ENCODE assay signal across 8 cellular contexts in genomic region chr1:240732390-240732789, GRCh38.
DNase-seq lines count a peak whose midpoint lies in the region; ATAC-seq, FAIRE-seq and TF ChIP-seq lines count a peak whose summit lies in the region.
"Had no signal": no experiment of that assay in that cellular context is flagged by ENCODE, and none has a peak within 500 bp of the region (broad histone marks: within the 10 kb centered on the region; RNA-seq: fewer than 3 reads in every experiment).

No MANE protein-coding gene starts in this region.

- no peak for TF ChIP-seq EP300 in neural cell (conservative IDR thresholded peaks at IDR 0.05; ENCODE audit: poor library complexity, severe bottlenecking)

- ATAC-seq in GM21737 (IDR thresholded peaks at IDR 0.05; ENCODE audit: unreplicated experiment) = peak; percentile 62
- peak; percentile 92 for ATAC-seq in PC-3
- no peak for ATAC-seq in naive thymus-derived CD8-positive, alpha-beta T cell

- POLR2A ChIA-PET in PC-3 (lab: Charles Lee; ENCODE audit: unreplicated experiment) = no interaction called here
- POLR2A ChIA-PET in naive thymus-derived CD8-positive, alpha-beta T cell (lab: Charles Lee) = no interaction called here

- peaks cover 0 to 10% (median 3%) of the 10 kb centered on the region in 5 donors for H3K27me3 Mint-ChIP-seq in naive thymus-derived CD8-positive, alpha-beta T cell

- no peak overlapping the region for H3K4me3 ChIP-seq in Jurkat, Clone E6-1 (ENCODE audit: low read length)
- H3K4me3 ChIP-seq in PC-3 (ENCODE audit: low read length) (no peak overlapping the region), neural cell (ENCODE audit: low read length) (no peak overlapping the region)

- CTCF ChIA-PET in PC-3 (lab: Charles Lee) = interaction anchor here (0.6 to 1.7 kb wide), 7 partner anchors 11 to 456 kb away, joined by 3 to 11 read pairs (median 3); no protein-coding TSS in a partner anchor

- DNase-seq in Jurkat, Clone E6-1 (ENCODE audit: low read depth, low spot score) = peak; percentile 42
- DNase-seq in PC-3 = peak; percentile 88
- DNase-seq in naive thymus-derived CD8-positive, alpha-beta T cell = no peak

- H3K9me2 ChIP-seq in PC-3 (replicated peaks; ENCODE audit: low read length) = no peaks in the 10 kb centered on the region
- H3K9me2 ChIP-seq in neural cell (ENCODE audit: insufficient read depth, low read length) = no peaks in the 10 kb centered on the region

- no peak overlapping the region for H2AFZ ChIP-seq in PC-3 (ENCODE audit: low read length)
- no peak overlapping the region for H2AFZ ChIP-seq in neural cell (ENCODE audit: low read depth, low read length)

- H3K36me3 ChIP-seq in PC-3 (ENCODE audit: low read depth, low read length) (no peaks in the 10 kb centered on the region), neural cell (ENCODE audit: insufficient read depth, low read length) (no peaks in the 10 kb centered on the region)

- H3K9me3 ChIP-seq in PC-3 (ENCODE audit: low read length) = no peaks in the 10 kb centered on the region
- H3K9me3 ChIP-seq in neural cell (ENCODE audit: low read length) = no peaks in the 10 kb centered on the region

- BruUV-seq in PC-3 (replicated peaks; lab: Mats Ljungman, UMichigan) = no TSS peak

- no peaks in the 10 kb centered on the region for H3K36me3 Mint-ChIP-seq in naive thymus-derived CD8-positive, alpha-beta T cell
- H3K36me3 Mint-ChIP-seq: activated naive CD8-positive, alpha-beta T cell had no signal

- TF ChIP-seq CTCF in GM12872 (IDR thresholded peaks at IDR 0.05; ENCODE audit: insufficient read depth, low read depth, low read length) (peak; percentile 62), PC-3 (conservative IDR thresholded peaks at IDR 0.05; ENCODE audit: low read depth, low read length) (peak; percentile 93), neural cell (IDR thresholded peaks at IDR 0.05; ENCODE audit: poor library complexity, severe bottlenecking) (peak; percentile 81)

- peaks cover 0 to 5% (median 0%) of the 10 kb centered on the region in 9 donors for H3K9me3 Mint-ChIP-seq in naive thymus-derived CD8-positive, alpha-beta T cell

- H4K20me1 ChIP-seq in PC-3 (ENCODE audit: low read length) = no peaks in the 10 kb centered on the region
- no peaks in the 10 kb centered on the region for H4K20me1 ChIP-seq in neural cell (ENCODE audit: insufficient read depth)

- intact Hi-C loops in PC-3 (cut with micrococcal nuclease) = loop anchor here (1.0 to 10.0 kb wide), 6 partner anchors 50 to 772 kb away; no protein-coding TSS in a partner anchor

- H3K79me2 ChIP-seq in PC-3 (ENCODE audit: low read length) = no peaks in the 10 kb centered on the region
- H3K79me2 ChIP-seq in neural cell (replicated peaks; ENCODE audit: insufficient read depth, low read length) = no peaks in the 10 kb centered on the region

- H3K27me3 ChIP-seq in PC-3 (ENCODE audit: low read length) (no peaks in the 10 kb centered on the region), neural cell (ENCODE audit: insufficient read depth, low read depth, low read length) (no peaks in the 10 kb centered on the region)

- FAIRE-seq in endometrium (lab: Jason Lieb, UNC) = peak; percentile 84

- no peak overlapping the region for H3K27ac ChIP-seq in PC-3 (ENCODE audit: low read length)
- no peak overlapping the region for H3K27ac ChIP-seq in neural cell (ENCODE audit: low read length)

- H3K9ac ChIP-seq in PC-3 (ENCODE audit: low read length) (no peak overlapping the region), neural cell (ENCODE audit: low read length) (no peak overlapping the region)

- H3K4me1 ChIP-seq in PC-3 (ENCODE audit: insufficient read depth, low read length) = peaks cover 8% of the 10 kb centered on the region

- TF ChIP-seq RAD21 in neural cell (conservative IDR thresholded peaks at IDR 0.05) = peak; percentile 81

- H3K27ac Mint-ChIP-seq in naive thymus-derived CD8-positive, alpha-beta T cell = no peak overlapping the region
- H3K27ac Mint-ChIP-seq: activated naive CD8-positive, alpha-beta T cell had no signal

- no peak overlapping the region for H3K4me3 Mint-ChIP-seq in naive thymus-derived CD8-positive, alpha-beta T cell
- H3K4me3 Mint-ChIP-seq: activated naive CD8-positive, alpha-beta T cell had no signal

- peaks cover 0 to 1% (median 0%) of the 10 kb centered on the region in 4 donors for H3K4me1 Mint-ChIP-seq in naive thymus-derived CD8-positive, alpha-beta T cell

- no peaks in the 10 kb centered on the region for H3F3A ChIP-seq in PC-3 (ENCODE audit: low read length, unreplicated experiment)
- no peaks in the 10 kb centered on the region for H3F3A ChIP-seq in neural cell (ENCODE audit: insufficient read depth, low read length, poor library complexity, severe bottlenecking)

- H3K4me2 ChIP-seq in PC-3 (ENCODE audit: low read length) (no peak overlapping the region), neural cell (ENCODE audit: low read length) (no peak overlapping the region)

TF ChIP-seq in neural cell, 6 proteins besides CTCF, POLR2A, EP300 and RAD21:
- TF ChIP-seq SMC3 (conservative IDR thresholded peaks at IDR 0.05; ENCODE audit: poor library complexity) (peak; percentile 82), EZH2 (IDR thresholded peaks at IDR 0.05; ENCODE audit: borderline replicate concordance, insufficient read depth, low read length, poor library complexity, severe bottlenecking) (no peak)

Comparison
In these comparisons a context has a peak if more than half of its experiments do, and no peak if none do; other contexts are left out.
1. ATAC-seq: peak in GM21737 (single experiment) and PC-3 (single experiment); none in naive thymus-derived CD8-positive, alpha-beta T cell (0 of 2).
2. DNase-seq: peak in Jurkat, Clone E6-1 (single experiment) and PC-3 (single experiment); none in naive thymus-derived CD8-positive, alpha-beta T cell (0 of 10).
3. Peak in every context shown above with its lines, with median percentiles within 50 percentile points of each other: CTCF ChIP-seq.